ENCODE assay signal across 8 cellular contexts in the genomic region with DNA sequence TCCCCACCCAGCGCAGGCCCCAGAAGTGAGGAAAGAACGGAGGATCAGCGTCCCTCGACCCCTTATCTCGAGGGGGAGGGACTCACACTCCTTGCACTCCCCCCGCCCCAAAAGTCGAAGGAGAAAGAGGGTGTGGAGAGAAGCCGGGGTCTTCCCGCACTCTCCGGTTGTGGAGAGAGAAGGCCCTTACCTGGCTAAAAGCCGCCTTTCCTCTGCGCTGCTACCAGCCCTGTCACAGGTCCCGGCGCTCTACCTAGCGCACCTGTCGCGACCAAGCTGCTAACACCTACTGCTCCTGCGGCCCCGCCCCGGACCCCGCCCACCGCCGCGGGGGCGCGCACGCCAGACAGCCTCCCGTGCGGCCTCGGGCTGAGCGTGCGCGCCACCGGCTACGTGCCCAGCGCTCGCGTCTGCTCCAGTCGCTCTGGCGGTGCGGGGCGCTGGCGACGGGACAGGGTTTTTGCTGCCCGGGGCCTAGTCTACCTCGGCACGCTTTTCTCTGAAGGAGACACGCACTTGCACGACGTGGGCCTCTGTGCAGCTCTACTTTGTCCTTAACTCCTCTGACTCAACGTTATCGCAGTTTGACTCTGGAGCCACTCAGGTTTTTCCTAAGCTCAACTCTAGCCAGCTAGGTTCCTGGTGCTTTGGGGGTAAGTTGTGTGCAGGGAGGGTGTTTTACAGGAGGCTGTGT. TPM values are rescaled to one million over a fixed set of nuclear protein-coding genes. Genes with fewer than 3 reads are reported as not detected.
DNase-seq lines count a peak whose midpoint lies in the region; ATAC-seq and TF ChIP-seq lines count a peak whose summit lies in the region.

A gene (minus strand): TSS at position 291 of the 694 bp plus-strand sequence. CDS start 34,769 bp downstream, outside the sequence.

- WGBS in liver, result under 1% methylated on average over 52 of the region's 52 CpGs

- H3K4me2 ChIP-seq in BLaER1, result peak within 1 kb of the TSS; percentile 80

- H3K27ac ChIP-seq in BLaER1, result peak within 1 kb of the TSS; percentile 62
- peak within 1 kb of the TSS; percentile 67 to 82 for H3K27ac ChIP-seq in liver (ENCODE audit: low read depth in 1 of 2, low read length in 2 of 2)

- peak within 1 kb of the TSS; percentile 77 for H3K9ac ChIP-seq in BLaER1
- peak within 1 kb of the TSS; percentile 97 to 99 for H3K9ac ChIP-seq in liver (ENCODE audit: low read depth in 1 of 2, low read length in 2 of 2)

- peak in 1 of 2 donors; percentile 64 for TF ChIP-seq RAD21 in liver (IDR thresholded peaks at IDR 0.05)

- ATAC-seq in GM19372 (IDR thresholded peaks at IDR 0.05; ENCODE audit: low read depth, unreplicated experiment) (peak; percentile 94), HG03521 (IDR thresholded peaks at IDR 0.05; ENCODE audit: unreplicated experiment) (peak; percentile 92)

- no peaks in the 10 kb centered on the region for H3K9me3 ChIP-seq in BLaER1
- H3K9me3 ChIP-seq in liver (ENCODE audit: control insufficient read depth in 4 of 4, low read length in 3 of 4), result no peaks in the 10 kb centered on the region

- H3K4me1 ChIP-seq in BLaER1 (peaks cover 17% of the 10 kb centered on the region), liver (ENCODE audit: control insufficient read depth in 4 of 4, insufficient read depth in 4 of 4, low read length in 3 of 4) (peaks cover 6 to 18% (median 7%) of the 10 kb centered on the region in 4 donors)

- TF ChIP-seq CTCF in liver (IDR thresholded peaks at IDR 0.05; ENCODE audit: low read depth, low read length, missing input control), result peak; percentile 35

- no peaks in the 10 kb centered on the region for H4K20me1 ChIP-seq in BLaER1

- H3K36me3 ChIP-seq in BLaER1 (no peaks in the 10 kb centered on the region), liver (ENCODE audit: control insufficient read depth in 4 of 4, insufficient read depth in 3 of 4, low read depth in 1 of 4, low read length in 3 of 4) (no peaks in the 10 kb centered on the region)

- H3K27me3 ChIP-seq in BLaER1, result no peaks in the 10 kb centered on the region
- H3K27me3 ChIP-seq in liver (ENCODE audit: control insufficient read depth in 4 of 4, insufficient read depth in 4 of 4, low read length in 3 of 4), result no peaks in the 10 kb centered on the region

- H3K4me3 ChIP-seq in BLaER1, result peak within 1 kb of the TSS; percentile 76
- peak within 1 kb of the TSS; percentile 57 to 96 (median 92) for H3K4me3 ChIP-seq in liver (ENCODE audit: low read depth in 1 of 3, low read length in 3 of 3)

- DNase-seq in NCI-H82 (lab: John Stamatoyannopoulos, UW) (peak; percentile 92), dermis microvascular lymphatic vessel endothelial cell (ENCODE audit: low read depth in 2 of 2) (peak; percentile 66 to 86)
- DNase-seq in activated CD4-positive, alpha-beta T cell treated with anti-CD3 and anti-CD28 coated beads, Interleukin-2, amount 50 U/mL, for 48 hours, result peak; percentile 93
- DNase-seq in stimulated activated CD4-positive, alpha-beta T cell treated with anti-CD3 and anti-CD28 coated beads, Interleukin-4, amount 100 ng/mL, for 24 hours, result peak; percentile 94

TF ChIP-seq in liver, 16 proteins besides CTCF, POLR2A, EP300 and RAD21:
- TF ChIP-seq NR2F2 (IDR thresholded peaks at IDR 0.05) (no peak), TAF1 (conservative IDR thresholded peaks at IDR 0.05) (peak; percentile 20), HNF4A (conservative IDR thresholded peaks at IDR 0.05) (no peak), YY1 (IDR thresholded peaks at IDR 0.05) (peak; percentile 24)
TF ChIP-seq in liver: peak in this region for 2.

RNA-seq across cellular contexts. Expression of the gene that starts here (rescaled TPM):
- 19.7 and 30.9 TPM in 2 replicates for total RNA-seq in dermis microvascular lymphatic vessel endothelial cell
- total RNA-seq in liver, result 10 to 100 TPM; 13.0 to 17.5 TPM
- 10 to 100 TPM in 1 of 2 donors, 1 to 10 TPM in 1; 8.1 to 14.0 TPM for polyA plus RNA-seq in liver

Comparison
In these comparisons a context has a peak if more than half of its experiments do, and no peak if none do; other contexts are left out.
1. Peak in every context shown above with its lines: DNase-seq, ATAC-seq, H3K4me3 ChIP-seq and H3K27ac ChIP-seq.